ENCODE assay signal across 1 cellular context in the genomic region with DNA sequence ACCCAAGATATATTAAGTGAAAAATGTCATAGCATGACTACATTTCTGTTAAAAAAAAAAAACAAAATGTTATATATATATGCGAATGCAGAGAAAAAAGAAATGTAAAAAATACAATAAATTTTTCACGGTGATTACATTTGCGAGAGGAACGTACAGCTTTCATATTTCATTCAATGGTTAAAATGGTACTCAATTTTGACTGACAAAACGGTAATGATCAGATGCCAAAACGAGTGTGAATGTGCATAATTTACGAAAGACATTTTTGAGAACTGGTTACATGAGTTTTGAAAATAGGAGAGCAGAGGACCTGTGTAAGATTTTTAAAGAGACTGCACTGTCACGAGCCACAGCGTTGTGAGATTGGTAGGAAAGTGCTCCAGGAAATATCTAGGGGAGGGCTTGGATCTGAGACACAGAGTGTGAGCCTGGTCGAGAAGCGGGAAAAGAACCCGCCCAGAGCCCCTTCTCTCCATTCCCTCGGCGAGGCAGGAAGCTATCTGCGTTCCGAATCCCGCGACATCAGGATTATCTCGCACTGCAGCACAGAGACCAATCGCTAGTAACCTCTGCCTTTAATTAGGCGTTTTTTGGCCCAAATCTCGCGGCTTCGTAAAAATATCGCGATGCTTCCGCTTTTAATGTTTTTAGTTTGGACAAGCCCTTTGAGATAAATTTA.
TF ChIP-seq lines count a peak whose summit lies in the region.

No MANE protein-coding gene starts in this region.

TF ChIP-seq in K562, 482 proteins besides CTCF, POLR2A, EP300 and RAD21 (continued from another document and continues in another):
- TF ChIP-seq ZBTB11 (CRISPR knock-in tag; IDR thresholded peaks at IDR 0.05) (peak in 1 of 3 experiments; percentile 67; a peak in 1 of 6 replicates), PML (IDR thresholded peaks at IDR 0.05; ENCODE audit: low read length) (peak; percentile 89), TRIM24 (IDR thresholded peaks at IDR 0.05) (0 out of 4 replicates have a peak, but pooled peaks of 1 of the 2 experiments have one; percentile 17), SIN3A (IDR thresholded peaks at IDR 0.05; ENCODE audit: borderline replicate concordance in 2 of 2, control insufficient read depth in 1 of 2, low read depth in 2 of 2, low read length in 2 of 2) (0 out of 4 replicates have a peak, but pooled peaks of 1 of the 2 experiments have one; percentile 16), CXXC5 (CRISPR knock-in tag; IDR thresholded peaks at IDR 0.05) (peak; percentile 51), SUPT5H (IDR thresholded peaks at IDR 0.05) (peak; percentile 91), XRCC5 (IDR thresholded peaks at IDR 0.05; ENCODE audit: low read depth, low read length) (0 out of 2 replicates have a peak, but pooled peaks have one; percentile 50), HBP1 (CRISPR knock-in tag; IDR thresholded peaks at IDR 0.05) (no peak), NFYB (IDR thresholded peaks at IDR 0.05; ENCODE audit: extremely low read depth, insufficient read length) (peak; percentile 33), ZBTB8A (IDR thresholded peaks at IDR 0.05; ENCODE audit: partially characterized antibody) (peak; percentile 38), NR2C2 (CRISPR knock-in tag; IDR thresholded peaks at IDR 0.05) (no peak), NR2C2 (tag; IDR thresholded peaks at IDR 0.05) (peak; percentile 46; the same call in 1 of the 2 replicates), ZNF146 (CRISPR knock-in tag; IDR thresholded peaks at IDR 0.05; ENCODE audit: unreplicated experiment) (no peak), THRAP3 (IDR thresholded peaks at IDR 0.05; ENCODE audit: borderline replicate concordance) (0 out of 2 replicates have a peak, but pooled peaks have one; percentile 77), E2F6 (IDR thresholded peaks at IDR 0.05; ENCODE audit: borderline replicate concordance in 1 of 2, extremely low read depth in 1 of 2, insufficient read depth in 1 of 2, insufficient read length in 1 of 2, low read depth in 1 of 2, low read length in 1 of 2, poor library complexity in 1 of 2, severe bottlenecking in 1 of 2) (peak; percentile 88 to 96), JUND (IDR thresholded peaks at IDR 0.05; ENCODE audit: borderline replicate concordance, low read depth, low read length) (no peak; the same call in 1 of the 2 replicates), JUND (tag; IDR thresholded peaks at IDR 0.05; ENCODE audit: borderline replicate concordance, low read depth, low read length) (no peak; the same call in 2 of the 3 replicates), KDM5B (IDR thresholded peaks at IDR 0.05; ENCODE audit: insufficient replicate concordance, low read depth, low read length) (peak; percentile 91), ARHGAP35 (IDR thresholded peaks at IDR 0.05; ENCODE audit: partially characterized antibody) (peak; percentile 92), ZNF644 (tag; IDR thresholded peaks at IDR 0.05; ENCODE audit: low read depth) (0 out of 2 replicates have a peak, but pooled peaks have one; percentile 59), POLR2AphosphoS5 (IDR thresholded peaks at IDR 0.05; ENCODE audit: control insufficient read depth, insufficient read depth, low read depth, low read length) (peak; percentile 97), SMAD1 (IDR thresholded peaks at IDR 0.05; ENCODE audit: low read depth, low read length, partially characterized antibody) (peak; percentile 83), NRF1 (conservative IDR thresholded peaks at IDR 0.05 in 1 of 2, IDR thresholded peaks at IDR 0.05 in 1 of 2) (peak in 1 of 2 experiments; percentile 33; a peak in 2 of 4 replicates), GTF2E2 (tag; IDR thresholded peaks at IDR 0.05) (0 out of 2 replicates have a peak, but pooled peaks have one; percentile 98), ZNF197 (CRISPR knock-in tag; IDR thresholded peaks at IDR 0.05; ENCODE audit: low read depth) (0 out of 2 replicates have a peak, but pooled peaks have one; percentile 30), MAFF (IDR thresholded peaks at IDR 0.05; ENCODE audit: low read length) (peak; percentile 69; the same call in 1 of the 2 replicates), ELF4 (CRISPR knock-in tag; IDR thresholded peaks at IDR 0.05) (peak; percentile 46; the same call in 1 of the 2 replicates), ZNF41 (CRISPR knock-in tag; conservative IDR thresholded peaks at IDR 0.05) (0 out of 2 replicates have a peak, but pooled peaks have one; percentile 14), HMBOX1 (IDR thresholded peaks at IDR 0.05) (peak; percentile 90), CSDE1 (IDR thresholded peaks at IDR 0.05) (peak; percentile 26 to 55; a peak in 1 of 4 replicates), SREBF2 (CRISPR knock-in tag; IDR thresholded peaks at IDR 0.05) (no peak), HMGXB4 (CRISPR knock-in tag; IDR thresholded peaks at IDR 0.05) (no peak), E2F3 (CRISPR knock-in tag; IDR thresholded peaks at IDR 0.05) (0 out of 2 replicates have a peak, but pooled peaks have one; percentile 13), SREBF1 (IDR thresholded peaks at IDR 0.05; ENCODE audit: borderline replicate concordance, low read depth, low read length) (no peak), DACH1 (IDR thresholded peaks at IDR 0.05; ENCODE audit: partially characterized antibody) (no peak), ZBTB1 (CRISPR knock-in tag; IDR thresholded peaks at IDR 0.05; ENCODE audit: borderline replicate concordance, low read depth) (no peak), GTF2A2 (tag; IDR thresholded peaks at IDR 0.05) (peak; percentile 64), RFX5 (IDR thresholded peaks at IDR 0.05; ENCODE audit: low read depth, low read length) (no peak), HDAC3 (IDR thresholded peaks at IDR 0.05; ENCODE audit: borderline replicate concordance, partially characterized antibody) (peak; percentile 35), ILF3 (IDR thresholded peaks at IDR 0.05; ENCODE audit: borderline replicate concordance) (no peak), EP400 (IDR thresholded peaks at IDR 0.05) (0 out of 2 replicates have a peak, but pooled peaks have one; percentile 28), TEAD4 (IDR thresholded peaks at IDR 0.05; ENCODE audit: low read length) (peak; percentile 25; the same call in 1 of the 2 replicates), TEAD4 (CRISPR knock-in tag; IDR thresholded peaks at IDR 0.05; ENCODE audit: borderline replicate concordance) (no peak), ZNF436 (CRISPR knock-in tag; IDR thresholded peaks at IDR 0.05) (0 out of 2 replicates have a peak, but pooled peaks have one; percentile 51), CCAR2 (IDR thresholded peaks at IDR 0.05; ENCODE audit: low read depth, low read length) (no peak), ZBTB7A (IDR thresholded peaks at IDR 0.05; ENCODE audit: borderline replicate concordance, control insufficient read depth, low read depth, low read length) (peak; percentile 62; the same call in 1 of the 2 replicates)
- TF ChIP-seq, protein P1, sequence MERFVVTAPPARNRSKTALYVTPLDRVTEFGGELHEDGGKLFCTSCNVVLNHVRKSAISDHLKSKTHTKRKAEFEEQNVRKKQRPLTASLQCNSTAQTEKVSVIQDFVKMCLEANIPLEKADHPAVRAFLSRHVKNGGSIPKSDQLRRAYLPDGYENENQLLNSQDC (CRISPR knock-in tag; IDR thresholded peaks at IDR 0.05): 0 out of 2 replicates have a peak, but pooled peaks have one; percentile 77
- TF ChIP-seq, protein P2, sequence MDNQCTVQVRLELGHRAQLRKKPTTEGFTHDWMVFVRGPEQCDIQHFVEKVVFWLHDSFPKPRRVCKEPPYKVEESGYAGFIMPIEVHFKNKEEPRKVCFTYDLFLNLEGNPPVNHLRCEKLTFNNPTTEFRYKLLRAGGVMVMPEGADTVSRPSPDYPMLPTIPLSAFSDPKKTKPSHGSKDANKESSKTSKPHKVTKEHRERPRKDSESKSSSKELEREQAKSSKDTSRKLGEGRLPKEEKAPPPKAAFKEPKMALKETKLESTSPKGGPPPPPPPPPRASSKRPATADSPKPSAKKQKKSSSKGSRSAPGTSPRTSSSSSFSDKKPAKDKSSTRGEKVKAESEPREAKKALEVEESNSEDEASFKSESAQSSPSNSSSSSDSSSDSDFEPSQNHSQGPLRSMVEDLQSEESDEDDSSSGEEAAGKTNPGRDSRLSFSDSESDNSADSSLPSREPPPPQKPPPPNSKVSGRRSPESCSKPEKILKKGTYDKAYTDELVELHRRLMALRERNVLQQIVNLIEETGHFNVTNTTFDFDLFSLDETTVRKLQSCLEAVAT (IDR thresholded peaks at IDR 0.05): peak; percentile 7 to 10; a peak in 1 of 4 replicates
- TF ChIP-seq, protein P3, sequence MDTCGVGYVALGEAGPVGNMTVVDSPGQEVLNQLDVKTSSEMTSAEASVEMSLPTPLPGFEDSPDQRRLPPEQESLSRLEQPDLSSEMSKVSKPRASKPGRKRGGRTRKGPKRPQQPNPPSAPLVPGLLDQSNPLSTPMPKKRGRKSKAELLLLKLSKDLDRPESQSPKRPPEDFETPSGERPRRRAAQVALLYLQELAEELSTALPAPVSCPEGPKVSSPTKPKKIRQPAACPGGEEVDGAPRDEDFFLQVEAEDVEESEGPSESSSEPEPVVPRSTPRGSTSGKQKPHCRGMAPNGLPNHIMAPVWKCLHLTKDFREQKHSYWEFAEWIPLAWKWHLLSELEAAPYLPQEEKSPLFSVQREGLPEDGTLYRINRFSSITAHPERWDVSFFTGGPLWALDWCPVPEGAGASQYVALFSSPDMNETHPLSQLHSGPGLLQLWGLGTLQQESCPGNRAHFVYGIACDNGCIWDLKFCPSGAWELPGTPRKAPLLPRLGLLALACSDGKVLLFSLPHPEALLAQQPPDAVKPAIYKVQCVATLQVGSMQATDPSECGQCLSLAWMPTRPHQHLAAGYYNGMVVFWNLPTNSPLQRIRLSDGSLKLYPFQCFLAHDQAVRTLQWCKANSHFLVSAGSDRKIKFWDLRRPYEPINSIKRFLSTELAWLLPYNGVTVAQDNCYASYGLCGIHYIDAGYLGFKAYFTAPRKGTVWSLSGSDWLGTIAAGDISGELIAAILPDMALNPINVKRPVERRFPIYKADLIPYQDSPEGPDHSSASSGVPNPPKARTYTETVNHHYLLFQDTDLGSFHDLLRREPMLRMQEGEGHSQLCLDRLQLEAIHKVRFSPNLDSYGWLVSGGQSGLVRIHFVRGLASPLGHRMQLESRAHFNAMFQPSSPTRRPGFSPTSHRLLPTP (IDR thresholded peaks at IDR 0.05; ENCODE audit: borderline replicate concordance, extremely low read depth, insufficient read length): no peak
- TF ChIP-seq, protein P4, sequence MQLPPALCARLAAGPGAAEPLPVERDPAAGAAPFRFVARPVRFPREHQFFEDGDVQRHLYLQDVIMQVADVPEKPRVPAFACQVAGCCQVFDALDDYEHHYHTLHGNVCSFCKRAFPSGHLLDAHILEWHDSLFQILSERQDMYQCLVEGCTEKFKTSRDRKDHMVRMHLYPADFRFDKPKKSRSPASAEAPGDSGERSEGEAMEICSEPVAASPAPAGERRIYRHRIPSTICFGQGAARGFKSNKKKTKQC (CRISPR knock-in tag; IDR thresholded peaks at IDR 0.05): 0 out of 2 replicates have a peak, but pooled peaks have one; percentile 28
